In the genomic region with DNA sequence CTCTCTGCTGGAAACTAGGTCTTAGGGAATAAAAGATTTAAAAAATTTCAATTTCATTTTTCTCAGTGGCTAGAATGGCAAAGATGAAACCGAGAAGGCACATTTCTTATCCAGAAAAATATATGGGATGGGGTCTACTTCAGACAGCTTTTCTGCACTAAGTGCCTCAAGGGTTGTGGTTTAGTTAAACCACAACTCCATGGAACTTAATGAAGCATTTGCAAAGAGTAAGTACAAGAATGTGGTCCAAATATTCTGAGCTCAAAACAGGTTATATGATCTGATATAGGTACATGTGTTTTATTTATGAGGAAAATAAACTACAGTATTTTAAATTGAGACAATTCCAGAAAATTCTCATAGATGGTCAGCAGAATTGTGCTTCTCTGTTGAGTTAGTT, we compare ENCODE assay signal across 15 cellular contexts.
DNase-seq lines count a peak whose midpoint lies in the region; ATAC-seq and TF ChIP-seq lines count a peak whose summit lies in the region.
"Had no signal": no experiment of that assay in that cellular context is flagged by ENCODE, and none has a peak within 500 bp of the region (broad histone marks: within the 10 kb centered on the region; RNA-seq: fewer than 3 reads in every experiment).

No MANE protein-coding gene starts in this region.

- H3K27ac Mint-ChIP-seq in neural progenitor cell, result no peak overlapping the region
- H3K27ac Mint-ChIP-seq in CD4-positive, alpha-beta T cell, result no peak overlapping the region
- H3K27ac Mint-ChIP-seq: CD8-positive, alpha-beta memory T cell had no signal

- CTCF ChIA-PET in CD4-positive, alpha-beta T cell (lab: Charles Lee), result no interaction called here

- no peaks in the 10 kb centered on the region for H3K9me3 ChIP-seq in DND-41 (ENCODE audit: insufficient read depth, low read length, severe bottlenecking)
- no peaks in the 10 kb centered on the region for H3K9me3 ChIP-seq in neural progenitor cell (ENCODE audit: low read depth)
- H3K9me3 ChIP-seq in CD4-positive, alpha-beta T cell (ENCODE audit: control insufficient read depth, low read length), result no peaks in the 10 kb centered on the region
- H3K9me3 ChIP-seq in ascending aorta, result no peaks in the 10 kb centered on the region
- H3K9me3 ChIP-seq: BLaER1 treated with 17β-estradiol and CSF1 and Interleukin-3, amounts not matched to agents 10 nM and 100 nM; Peyer's patch; SJCRH30 had no signal

- no peak for DNase-seq in DND-41
- peak; percentile 12 for DNase-seq in NB4 (ENCODE audit: low read depth)
- DNase-seq in glomerular visceral epithelial cell (ENCODE audit: extremely low spot score), result peak; percentile 60
- DNase-seq in neural progenitor cell (ENCODE audit: low spot score), result no peak
- no peak for DNase-seq in CD4-positive, alpha-beta T cell
- DNase-seq in erythroblast (lab: John Stamatoyannopoulos, UW), result no peak
- DNase-seq in ascending aorta (ENCODE audit: low spot score in 2 of 2), result no peak
- DNase-seq in SIG-M5 treated with dmso at 0.1 percent for 504 hours (lab: John Stamatoyannopoulos, UW; ENCODE audit: unreplicated experiment), result no peak
- DNase-seq: CD8-positive, alpha-beta memory T cell; DMS53; HCEC 1CT; NCI-H1694 treated with DMSO at 0.1 percent for 48 hours; Peyer's patch had no signal

- H3K4me1 Mint-ChIP-seq in neural progenitor cell, result peaks cover 7% of the 10 kb centered on the region
- no peaks in the 10 kb centered on the region for H3K4me1 Mint-ChIP-seq in CD4-positive, alpha-beta T cell (ENCODE audit: low read depth)

- peak; percentile 57; the same call in 1 of the 3 replicates for ATAC-seq in DND-41 (ENCODE audit: insufficient read depth, low read depth)
- ATAC-seq in CD4-positive, alpha-beta T cell (ENCODE audit: poor library complexity), result no peak

- no peak overlapping the region for H3K4me2 ChIP-seq in DND-41 (ENCODE audit: insufficient read depth, low read length)
- H3K4me2 ChIP-seq in neural progenitor cell, result no peak overlapping the region

- H3K27ac ChIP-seq in DND-41 (ENCODE audit: low read length), result no peak overlapping the region
- peak overlapping the region; percentile 10 for H3K27ac ChIP-seq in neural progenitor cell
- no peak overlapping the region for H3K27ac ChIP-seq in CD4-positive, alpha-beta T cell (ENCODE audit: low read depth, low read length)
- H3K27ac ChIP-seq in ascending aorta, result no peak overlapping the region
- H3K27ac ChIP-seq: Peyer's patch, SJCRH30 had no signal

- no peaks in the 10 kb centered on the region for H3K36me3 Mint-ChIP-seq in neural progenitor cell
- peaks cover 5% of the 10 kb centered on the region for H3K36me3 Mint-ChIP-seq in CD4-positive, alpha-beta T cell (ENCODE audit: low read depth)

- no peaks in the 10 kb centered on the region for H3K9me3 Mint-ChIP-seq in neural progenitor cell
- no peaks in the 10 kb centered on the region for H3K9me3 Mint-ChIP-seq in CD4-positive, alpha-beta T cell
- H3K9me3 Mint-ChIP-seq: CD8-positive, alpha-beta memory T cell had no signal

- H3K4me1 ChIP-seq in DND-41 (ENCODE audit: insufficient read depth, low read length), result no peaks in the 10 kb centered on the region
- H3K4me1 ChIP-seq in neural progenitor cell, result peaks cover 54% of the 10 kb centered on the region
- H3K4me1 ChIP-seq in ascending aorta, result no peaks in the 10 kb centered on the region
- H3K4me1 ChIP-seq: Peyer's patch had no signal

- H3K4me3 ChIP-seq in DND-41 (ENCODE audit: low read depth in 1 of 2, low read length in 2 of 2), result no peak overlapping the region
- no peak overlapping the region for H3K4me3 ChIP-seq in NB4 (ENCODE audit: low read depth, low read length)
- no peak overlapping the region for H3K4me3 ChIP-seq in neural progenitor cell
- no peak overlapping the region for H3K4me3 ChIP-seq in ascending aorta
- H3K4me3 ChIP-seq: BLaER1 treated with 17β-estradiol and CSF1 and Interleukin-3, amounts not matched to agents 10 nM and 100 nM; Peyer's patch; SJCRH30 had no signal

- POLR2A ChIA-PET in CD4-positive, alpha-beta T cell (lab: Charles Lee), result no interaction called here

- intact Hi-C loops in CD4-positive, alpha-beta T cell (cut with DNase I, micrococcal nuclease), result no loop called here
- intact Hi-C loops in ascending aorta (cut with DNase I), result no loop called here

- H3K27me3 ChIP-seq in DND-41 (ENCODE audit: insufficient read depth, low read length, poor library complexity), result no peaks in the 10 kb centered on the region
- no peaks in the 10 kb centered on the region for H3K27me3 ChIP-seq in neural progenitor cell
- no peaks in the 10 kb centered on the region for H3K27me3 ChIP-seq in CD4-positive, alpha-beta T cell (ENCODE audit: control insufficient read depth, insufficient read depth, low read length)
- H3K27me3 ChIP-seq in ascending aorta, result no peaks in the 10 kb centered on the region
- H3K27me3 ChIP-seq: BLaER1 treated with 17β-estradiol and CSF1 and Interleukin-3, amounts not matched to agents 10 nM and 100 nM; Peyer's patch; SJCRH30 had no signal

- no peak overlapping the region for H3K4me3 Mint-ChIP-seq in neural progenitor cell
- no peak overlapping the region for H3K4me3 Mint-ChIP-seq in CD4-positive, alpha-beta T cell
- H3K4me3 Mint-ChIP-seq: CD8-positive, alpha-beta memory T cell had no signal

- H2AFZ ChIP-seq in DND-41 (ENCODE audit: low read depth, low read length) (no peak overlapping the region), neural progenitor cell (replicated peaks) (no peak overlapping the region)

- H3K9ac ChIP-seq in DND-41 (ENCODE audit: low read depth, low read length) (no peak overlapping the region), neural progenitor cell (no peak overlapping the region)
- H3K9ac ChIP-seq: BLaER1 treated with 17β-estradiol and CSF1 and Interleukin-3, amounts not matched to agents 10 nM and 100 nM had no signal

- H3K79me2 ChIP-seq in DND-41 (ENCODE audit: insufficient read depth, low read length), result no peaks in the 10 kb centered on the region
- H3K79me2 ChIP-seq in neural progenitor cell (ENCODE audit: low read depth), result no peaks in the 10 kb centered on the region

- H3K36me3 ChIP-seq in DND-41 (ENCODE audit: insufficient read depth, low read length), result no peaks in the 10 kb centered on the region
- no peaks in the 10 kb centered on the region for H3K36me3 ChIP-seq in neural progenitor cell
- no peaks in the 10 kb centered on the region for H3K36me3 ChIP-seq in ascending aorta
- H3K36me3 ChIP-seq: Peyer's patch, SJCRH30 had no signal

- TF ChIP-seq POLR2A in NB4 (IDR thresholded peaks at IDR 0.05; ENCODE audit: extremely low read depth, insufficient read length) (no peak), erythroblast (IDR thresholded peaks at IDR 0.05; ENCODE audit: low read length) (no peak)

- H3F3A ChIP-seq in neural progenitor cell (ENCODE audit: low read depth), result peaks cover 44% of the 10 kb centered on the region

- no peaks in the 10 kb centered on the region for H3K27me3 Mint-ChIP-seq in neural progenitor cell (ENCODE audit: insufficient read depth, low read depth)
- no peaks in the 10 kb centered on the region for H3K27me3 Mint-ChIP-seq in CD4-positive, alpha-beta T cell
- H3K27me3 Mint-ChIP-seq: CD8-positive, alpha-beta memory T cell had no signal

- TF ChIP-seq CTCF in DND-41 (IDR thresholded peaks at IDR 0.05; ENCODE audit: borderline replicate concordance, extremely low read depth, low read length, poor library complexity, severe bottlenecking), result no peak
- TF ChIP-seq CTCF in NB4 (IDR thresholded peaks at IDR 0.05; ENCODE audit: low read depth, low read length), result no peak
- TF ChIP-seq CTCF in neural progenitor cell (IDR thresholded peaks at IDR 0.05), result no peak
- no peak for TF ChIP-seq CTCF in CD4-positive, alpha-beta T cell (IDR thresholded peaks at IDR 0.05)
- no peak for TF ChIP-seq CTCF in ascending aorta (IDR thresholded peaks at IDR 0.05)

- H4K20me1 ChIP-seq in DND-41 (ENCODE audit: insufficient read depth, low read length), result no peaks in the 10 kb centered on the region
- H4K20me1 ChIP-seq in neural progenitor cell (ENCODE audit: low read depth), result no peaks in the 10 kb centered on the region
- H4K20me1 ChIP-seq: BLaER1 treated with 17β-estradiol and CSF1 and Interleukin-3, amounts not matched to agents 10 nM and 100 nM had no signal

Comparison
In these comparisons a context has a peak if more than half of its experiments do, and no peak if none do; other contexts are left out.
1. DNase-seq: peak in NB4 (single experiment) and glomerular visceral epithelial cell (single experiment); none in DND-41 (single experiment), neural progenitor cell (single experiment), CD4-positive, alpha-beta T cell (0 of 10), erythroblast (0 of 2), ascending aorta (0 of 2) and SIG-M5 treated with dmso at 0.1 percent for 504 hours (single experiment).